ENCODE assay signal across 21 cellular contexts in genomic region chr10:35501923-35502322, GRCh38.
DNase-seq lines count a peak whose midpoint lies in the region; ATAC-seq and TF ChIP-seq lines count a peak whose summit lies in the region.
"Had no signal": no experiment of that assay in that cellular context is flagged by ENCODE, and none has a peak within 500 bp of the region (broad histone marks: within the 10 kb centered on the region; RNA-seq: fewer than 3 reads in every experiment).

No MANE protein-coding gene starts in this region.

- no peaks in the 10 kb centered on the region for H3K4me1 ChIP-seq in breast epithelium
- H3K4me1 ChIP-seq in CD8-positive, alpha-beta memory T cell (ENCODE audit: insufficient read depth, low read length), result peaks cover 8% of the 10 kb centered on the region

- H3K27me3 Mint-ChIP-seq in MCF 10A (ENCODE audit: insufficient read depth, unreplicated experiment) (no peaks in the 10 kb centered on the region), progenitor cell of endocrine pancreas (no peaks in the 10 kb centered on the region)
- no peaks in the 10 kb centered on the region for H3K27me3 Mint-ChIP-seq in CD8-positive, alpha-beta memory T cell
- H3K27me3 Mint-ChIP-seq: activated naive CD4-positive, alpha-beta T cell treated with anti-CD3 and anti-CD28 coated beads, Interleukin-2, amount 10 ng/mL, durations not matched to agents 7 days and 5 days; effector memory CD8-positive, alpha-beta T cell; IgD-negative memory B cell had no signal

- H3K4me1 Mint-ChIP-seq in MCF 10A (ENCODE audit: insufficient read depth, unreplicated experiment), result peaks cover 9% of the 10 kb centered on the region
- peaks cover 18% of the 10 kb centered on the region for H3K4me1 Mint-ChIP-seq in progenitor cell of endocrine pancreas (ENCODE audit: low read depth)
- peaks cover 45 to 77% (median 57%) of the 10 kb centered on the region in 3 donors for H3K4me1 Mint-ChIP-seq in CD8-positive, alpha-beta memory T cell

- CTCF ChIA-PET in MCF 10A (lab: Yijun Ruan, JAX), result no interaction called here
- CTCF ChIA-PET in CD8-positive, alpha-beta memory T cell (lab: Charles Lee), result no interaction called here

- no peaks in the 10 kb centered on the region for H3K9me3 Mint-ChIP-seq in MCF 10A (ENCODE audit: unreplicated experiment)
- no peaks in the 10 kb centered on the region for H3K9me3 Mint-ChIP-seq in progenitor cell of endocrine pancreas (ENCODE audit: low read depth)
- H3K9me3 Mint-ChIP-seq in CD8-positive, alpha-beta memory T cell, result no peaks in the 10 kb centered on the region
- H3K9me3 Mint-ChIP-seq: activated naive CD4-positive, alpha-beta T cell treated with anti-CD3 and anti-CD28 coated beads, Interleukin-2, amount 10 ng/mL, durations not matched to agents 7 days and 5 days; effector memory CD8-positive, alpha-beta T cell; IgD-negative memory B cell; mesothelial cell of epicardium; natural killer cell had no signal

- H3K27me3 ChIP-seq in breast epithelium (no peaks in the 10 kb centered on the region), H7 (ENCODE audit: control insufficient read depth, insufficient read depth, low read length) (no peaks in the 10 kb centered on the region)
- no peaks in the 10 kb centered on the region for H3K27me3 ChIP-seq in CD8-positive, alpha-beta memory T cell (ENCODE audit: insufficient read depth, low read length, poor library complexity, severe bottlenecking)
- H3K27me3 ChIP-seq: heart left ventricle, pancreas had no signal

- no peak overlapping the region for H3K4me3 Mint-ChIP-seq in MCF 10A (ENCODE audit: unreplicated experiment)
- no peak overlapping the region for H3K4me3 Mint-ChIP-seq in progenitor cell of endocrine pancreas (ENCODE audit: low read depth)
- H3K4me3 Mint-ChIP-seq in CD8-positive, alpha-beta memory T cell, result no peak overlapping the region
- H3K4me3 Mint-ChIP-seq: activated naive CD4-positive, alpha-beta T cell treated with anti-CD3 and anti-CD28 coated beads, Interleukin-2, amount 10 ng/mL, durations not matched to agents 7 days and 5 days; effector memory CD8-positive, alpha-beta T cell; IgD-negative memory B cell; mesothelial cell of epicardium; natural killer cell had no signal

- no peak overlapping the region for H3K27ac ChIP-seq in breast epithelium
- no peak overlapping the region for H3K27ac ChIP-seq in CD8-positive, alpha-beta memory T cell (ENCODE audit: low read depth, low read length)
- H3K27ac ChIP-seq: heart left ventricle, pancreas had no signal

- POLR2A ChIA-PET in MCF 10A (lab: Yijun Ruan, JAX), result interaction anchor here (0.6 kb wide), 1 partner anchor 306 kb away, joined by 3 read pairs; no protein-coding TSS in a partner anchor
- POLR2A ChIA-PET in CD8-positive, alpha-beta memory T cell (lab: Charles Lee), result no interaction called here

- no peak for ATAC-seq in HG02763 (IDR thresholded peaks at IDR 0.05; ENCODE audit: unreplicated experiment)
- ATAC-seq: effector memory CD8-positive, alpha-beta T cell; heart left ventricle; left lobe of liver; natural killer cell; pancreas had no signal

- intact Hi-C loops in MCF 10A (cut with micrococcal nuclease), result no loop called here
- intact Hi-C loops in breast epithelium (cut with DNase I; ENCODE audit: low total_unique reads), result no loop called here

- DNase-seq in MCF 10A (ENCODE audit: unreplicated experiment) (peak; percentile 16), breast epithelium (ENCODE audit: low spot score in 2 of 2) (no peak), NCI-H69 (lab: John Stamatoyannopoulos, UW) (peak; percentile 8), cardiac fibroblast (ENCODE audit: low read depth in 2 of 2) (no peak), progenitor cell of endocrine pancreas (ENCODE audit: low spot score, unreplicated experiment) (no peak), H7 (no peak)
- no peak for DNase-seq in CD8-positive, alpha-beta memory T cell
- DNase-seq: activated CD4-positive, CD25-positive, alpha-beta regulatory T cell treated with anti-CD3 and anti-CD28 coated beads, Interleukin-2, amount 50 U/mL, for 72 hours; activated naive CD4-positive, alpha-beta T cell treated with anti-CD3 and anti-CD28 coated beads, Interleukin-2, amount 10 ng/mL, durations not matched to agents 7 days and 5 days; activated T-cell treated with anti-CD3 and anti-CD28 coated beads, Interleukin-2, amount 50 U/mL, for 48 hours; effector memory CD8-positive, alpha-beta T cell; GDM1; heart left ventricle; natural killer cell; NCI-H82; pancreas; T-helper 9 cell had no signal

- H3K36me3 Mint-ChIP-seq in MCF 10A (ENCODE audit: insufficient read depth, unreplicated experiment) (peaks cover 12% of the 10 kb centered on the region), progenitor cell of endocrine pancreas (ENCODE audit: insufficient read depth) (no peaks in the 10 kb centered on the region)
- peaks cover 3 to 29% (median 5%) of the 10 kb centered on the region in 3 donors for H3K36me3 Mint-ChIP-seq in CD8-positive, alpha-beta memory T cell
- H3K36me3 Mint-ChIP-seq: mesothelial cell of epicardium, natural killer cell had no signal

- no peak for TF ChIP-seq POLR2A in breast epithelium (IDR thresholded peaks at IDR 0.05)

- no peaks in the 10 kb centered on the region for H3K36me3 ChIP-seq in breast epithelium
- H3K36me3 ChIP-seq in CD8-positive, alpha-beta memory T cell (ENCODE audit: insufficient read depth, low read length), result peaks cover 7% of the 10 kb centered on the region
- H3K36me3 ChIP-seq in H7 (replicated peaks; ENCODE audit: control insufficient read depth, insufficient read depth, low read length), result no peaks in the 10 kb centered on the region
- H3K36me3 ChIP-seq: pancreas had no signal

- peak; percentile 27 for TF ChIP-seq CTCF in MCF 10A (IDR thresholded peaks at IDR 0.05; ENCODE audit: unreplicated experiment)
- TF ChIP-seq CTCF in breast epithelium (IDR thresholded peaks at IDR 0.05), result no peak
- TF ChIP-seq CTCF in cardiac fibroblast (IDR thresholded peaks at IDR 0.05; ENCODE audit: low read depth, low read length), result peak; percentile 11
- TF ChIP-seq CTCF in progenitor cell of endocrine pancreas (IDR thresholded peaks at IDR 0.05; ENCODE audit: unreplicated experiment), result peak; percentile 26

- no peaks in the 10 kb centered on the region for H3K9me3 ChIP-seq in breast epithelium
- H3K9me3 ChIP-seq in CD8-positive, alpha-beta memory T cell (ENCODE audit: low read length), result no peaks in the 10 kb centered on the region
- H3K9me3 ChIP-seq: heart left ventricle, pancreas had no signal

- H3K4me3 ChIP-seq in breast epithelium, result no peak overlapping the region
- H3K4me3 ChIP-seq in cardiac fibroblast (replicated peaks in 1 of 2; ENCODE audit: low read depth in 2 of 2, low read length in 2 of 2), result no peak overlapping the region
- H3K4me3 ChIP-seq in CD8-positive, alpha-beta memory T cell (ENCODE audit: low read length), result no peak overlapping the region
- no peak overlapping the region for H3K4me3 ChIP-seq in H7 (ENCODE audit: insufficient read depth, low read depth, low read length)
- H3K4me3 ChIP-seq: heart left ventricle, pancreas had no signal

- H3K27ac Mint-ChIP-seq in MCF 10A (ENCODE audit: low read depth, unreplicated experiment), result no peak overlapping the region
- H3K27ac Mint-ChIP-seq in progenitor cell of endocrine pancreas, result no peak overlapping the region
- H3K27ac Mint-ChIP-seq in CD8-positive, alpha-beta memory T cell, result no peak overlapping the region
- H3K27ac Mint-ChIP-seq: activated naive CD4-positive, alpha-beta T cell treated with anti-CD3 and anti-CD28 coated beads, Interleukin-2, amount 10 ng/mL, durations not matched to agents 7 days and 5 days; mesothelial cell of epicardium; natural killer cell had no signal

- BruUV-seq in MCF 10A (replicated peaks; lab: Mats Ljungman, UMichigan), result no TSS peak

Comparison
In these comparisons a context has a peak if more than half of its experiments do, and no peak if none do; other contexts are left out.
1. DNase-seq: peak in MCF 10A (single experiment) and NCI-H69 (single experiment); none in breast epithelium (0 of 2), cardiac fibroblast (0 of 2), progenitor cell of endocrine pancreas (single experiment), CD8-positive, alpha-beta memory T cell (0 of 5) and H7 (single experiment).
2. CTCF ChIP-seq: peak in MCF 10A (single experiment), cardiac fibroblast (single experiment) and progenitor cell of endocrine pancreas (single experiment); none in breast epithelium (0 of 3).